In genomic region chr16:22214402-22214801, GRCh38 we compare ENCODE assay signal across 27 cellular contexts. TPM values are rescaled to one million over a fixed set of nuclear protein-coding genes. Genes with fewer than 3 reads are reported as not detected.
"Had no signal": no experiment of that assay in that cellular context is flagged by ENCODE, and none has a peak within 500 bp of the region (broad histone marks: within the 10 kb centered on the region; RNA-seq: fewer than 3 reads in every experiment).

No MANE protein-coding gene starts in this region.

- H3K9me3 ChIP-seq: SJSA1 had no signal

- ATAC-seq: SK-N-SH treated with all-trans-retinoic acid at 6 μM for 48 hours had no signal

- H3K4me3 ChIP-seq: SJSA1 had no signal

- FAIRE-seq: astrocyte, RCC 7860, TTC549 had no signal

- H3K27ac ChIP-seq: SJSA1 had no signal

- H3K4me3 Mint-ChIP-seq: activated CD4-positive, alpha-beta memory T cell treated with anti-CD3 and anti-CD28 coated beads, Interleukin-2, amount 10 ng/mL, durations not matched to agents 7 days and 5 days; activated CD4-positive, alpha-beta T cell treated with anti-CD3 and anti-CD28 coated beads for 36 hours; activated naive CD8-positive, alpha-beta T cell had no signal

- H3K27me3 Mint-ChIP-seq: activated CD4-positive, alpha-beta memory T cell treated with anti-CD3 and anti-CD28 coated beads, Interleukin-2, amount 10 ng/mL, durations not matched to agents 7 days and 5 days; activated CD4-positive, alpha-beta T cell treated with anti-CD3 and anti-CD28 coated beads for 36 hours; activated naive CD8-positive, alpha-beta T cell; brain had no signal

- DNase-seq: activated CD4-positive, alpha-beta memory T cell treated with anti-CD3 and anti-CD28 coated beads, Interleukin-2, amount 10 ng/mL, durations not matched to agents 7 days and 5 days; activated CD4-positive, alpha-beta T cell treated with anti-CD3 and anti-CD28 coated beads for 36 hours; activated CD4-positive, alpha-beta T cell treated with anti-CD3 and anti-CD28 coated beads, Interleukin-2, amount 50 U/mL, for 1 hour; activated CD8-positive, alpha-beta memory T cell treated with anti-CD3 and anti-CD28 coated beads, Interleukin-2, amount 50 U/mL, for 48 hours; activated effector memory CD4-positive, alpha-beta T cell treated with Interleukin-2 at 50 U/mL for 16 hours; activated naive CD4-positive, alpha-beta T cell; activated T-cell treated with anti-CD3 and anti-CD28 coated beads, Interleukin-2, amount 50 U/mL, for 1 hour; amygdala; KG1; NCI-H1105; NCI-H1436; NCI-H1694 treated with DMSO at 0.1 percent for 48 hours; NCI-H2029 treated with DMSO at 0.1 percent for 48 hours; NCI-H345; NCI-H510A; NCI-H526 treated with DMSO at 0.1 percent for 48 hours; SHP77; SW 1271; T1000 had no signal

- H3K27me3 ChIP-seq: SJSA1 had no signal

- H3K27ac Mint-ChIP-seq: activated CD4-positive, alpha-beta memory T cell treated with anti-CD3 and anti-CD28 coated beads, Interleukin-2, amount 10 ng/mL, durations not matched to agents 7 days and 5 days; activated CD4-positive, alpha-beta T cell treated with anti-CD3 and anti-CD28 coated beads for 36 hours; activated naive CD8-positive, alpha-beta T cell had no signal

RNA-seq across cellular contexts. Expression of gene SDR42E2, which starts 52.1 kb away (rescaled TPM):
- total RNA-seq: activated CD4-positive, alpha-beta memory T cell treated with anti-CD3 and anti-CD28 coated beads, Interleukin-2, amount 10 ng/mL, durations not matched to agents 7 days and 5 days; astrocyte; MCF 10A; SJSA1 had no signal
